In the genomic region with DNA sequence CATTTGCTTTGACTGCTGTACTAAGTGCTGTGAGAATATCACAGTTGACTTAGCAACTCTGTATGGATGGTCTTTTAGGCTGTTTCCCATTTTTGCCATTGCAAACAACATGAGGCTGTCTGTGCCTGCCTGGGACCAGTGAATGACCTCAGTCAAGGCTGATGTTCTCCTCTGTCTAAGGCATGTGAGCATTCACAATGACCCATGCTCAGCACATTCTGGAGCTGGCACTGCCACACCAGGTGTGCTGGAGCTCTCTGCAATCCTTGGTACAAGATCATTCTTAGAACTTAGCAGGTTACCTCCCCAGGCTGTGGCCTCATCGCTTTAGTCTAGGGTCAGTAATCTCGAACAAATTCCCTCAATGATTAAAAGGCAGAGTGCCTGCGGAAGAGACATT, we compare ENCODE assay signal across 17 cellular contexts.
DNase-seq lines count a peak whose midpoint lies in the region; ATAC-seq, FAIRE-seq and TF ChIP-seq lines count a peak whose summit lies in the region.
"Had no signal": no experiment of that assay in that cellular context is flagged by ENCODE, and none has a peak within 500 bp of the region (broad histone marks: within the 10 kb centered on the region; RNA-seq: fewer than 3 reads in every experiment).

No MANE protein-coding gene starts in this region.

- no peaks in the 10 kb centered on the region for H3K27me3 ChIP-seq in RWPE2 (ENCODE audit: insufficient read depth, poor library complexity, severe bottlenecking)
- H3K27me3 ChIP-seq in small intestine (ENCODE audit: control insufficient read depth in 2 of 2, insufficient read depth in 2 of 2, low read length in 2 of 2): no peaks in the 10 kb centered on the region
- no peaks in the 10 kb centered on the region for H3K27me3 ChIP-seq in spleen (replicated peaks in 1 of 7)
- H3K27me3 ChIP-seq: BE2C, esophagus muscularis mucosa, SJSA1 had no signal

- TF ChIP-seq POLR2A in spleen (IDR thresholded peaks at IDR 0.05): no peak
- no peak for TF ChIP-seq POLR2A in lower leg skin (IDR thresholded peaks at IDR 0.05)

- H3K27ac ChIP-seq in RWPE2 (ENCODE audit: poor library complexity, severe bottlenecking): peak overlapping the region; percentile 33
- peak overlapping the region; percentile 39 to 87 for H3K27ac ChIP-seq in small intestine (ENCODE audit: low read depth in 1 of 2, low read length in 1 of 2)
- no peak overlapping the region for H3K27ac ChIP-seq in spleen
- H3K27ac ChIP-seq: SJSA1 had no signal

- peak; percentile 43 for DNase-seq in DMS53 treated with DMSO at 0.1 percent for 48 hours (lab: John Stamatoyannopoulos, UW; ENCODE audit: unreplicated experiment)
- DNase-seq in RWPE2 (ENCODE audit: low spot score): no peak
- DNase-seq in left lobe of liver (ENCODE audit: low spot score): peak; percentile 60
- peak; percentile 60 for DNase-seq in small intestine
- no peak for DNase-seq in spleen
- no peak for DNase-seq in AG20443 (ENCODE audit: low spot score)
- no peak for DNase-seq in lower leg skin (ENCODE audit: low spot score in 2 of 2)
- DNase-seq: activated naive CD8-positive, alpha-beta T cell treated with anti-CD3 and anti-CD28 coated beads, Interleukin-2, amount 10 ng/mL, durations not matched to agents 7 days and 5 days; BE2C; KBM-7; NCI-H524; stimulated activated CD4-positive, alpha-beta T cell treated with anti-CD3 and anti-CD28 coated beads, Interleukin-1b, Interleukin-23, amount 100 ng/mL, for 48 hours had no signal

- peaks cover 61% of the 10 kb centered on the region for H3K36me3 ChIP-seq in RWPE2 (ENCODE audit: low read depth)
- no peaks in the 10 kb centered on the region for H3K36me3 ChIP-seq in small intestine (ENCODE audit: control insufficient read depth in 2 of 2, insufficient read depth in 2 of 2, low read length in 2 of 2)
- peaks cover 0 to 12% (median 0%) of the 10 kb centered on the region in 6 donors for H3K36me3 ChIP-seq in spleen
- H3K36me3 ChIP-seq: BE2C, SJSA1 had no signal

- H3K4me1 ChIP-seq in RWPE2 (ENCODE audit: insufficient read depth, poor library complexity, severe bottlenecking) (peaks cover 19% of the 10 kb centered on the region), small intestine (ENCODE audit: control insufficient read depth in 2 of 2, insufficient read depth in 1 of 2, low read depth in 1 of 2, low read length in 1 of 2) (peaks cover 2 to 4% of the 10 kb centered on the region in 2 donors), spleen (peaks cover 0 to 6% (median 0%) of the 10 kb centered on the region in 6 donors)
- H3K4me1 ChIP-seq: BE2C, SJSA1 had no signal

- no peak overlapping the region for H3K4me3 ChIP-seq in RWPE2 (ENCODE audit: severe bottlenecking)
- H3K4me3 ChIP-seq in small intestine (ENCODE audit: low read depth in 1 of 2, low read length in 2 of 2): no peak overlapping the region
- no peak overlapping the region for H3K4me3 ChIP-seq in spleen
- no peak overlapping the region for H3K4me3 ChIP-seq in lower leg skin (ENCODE audit: low read depth, poor library complexity, severe bottlenecking)
- H3K4me3 ChIP-seq: esophagus muscularis mucosa, SJSA1 had no signal

- TF ChIP-seq CTCF in RWPE2 (IDR thresholded peaks at IDR 0.05; ENCODE audit: poor library complexity, severe bottlenecking) (no peak), spleen (IDR thresholded peaks at IDR 0.05 in 8 of 11, conservative IDR thresholded peaks at IDR 0.05 in 3 of 11) (no peak), lower leg skin (IDR thresholded peaks at IDR 0.05) (no peak)

- ATAC-seq in RWPE2 (ENCODE audit: low read depth) (no peak), left lobe of liver (peak; percentile 73)
- ATAC-seq: activated CD4-positive, CD25-positive, alpha-beta regulatory T cell treated with anti-CD3 and anti-CD28 coated beads, Interleukin-2, amount 50 U/mL, for 24 hours; HCT116 had no signal

- H3K9me3 ChIP-seq in RWPE2 (ENCODE audit: severe bottlenecking): no peaks in the 10 kb centered on the region
- no peaks in the 10 kb centered on the region for H3K9me3 ChIP-seq in small intestine (ENCODE audit: control insufficient read depth, low read depth)
- H3K9me3 ChIP-seq in spleen: no peaks in the 10 kb centered on the region
- H3K9me3 ChIP-seq: BE2C, esophagus muscularis mucosa, SJSA1 had no signal

- no peak for FAIRE-seq in small intestine (lab: Jason Lieb, UNC)
- FAIRE-seq: GM12892 had no signal

- 9 to 66% (median 27%) methylated on average over 3 of the region's 3 CpGs for WGBS in small intestine, 3 donors
- WGBS in spleen, 5 donors: 86 to 95% (median 91%) methylated on average over 3 of the region's 3 CpGs
- WGBS in lower leg skin, 2 donors: 74 to 87% methylated on average over 3 of the region's 3 CpGs

- intact Hi-C loops in spleen (cut with DNase I; ENCODE audit: low total_unique reads) (no loop called here), lower leg skin (cut with DNase I; ENCODE audit: low total_unique reads) (no loop called here)

Comparison
In these comparisons a context has a peak if more than half of its experiments do, and no peak if none do; other contexts are left out.
1. DNase-seq: peak in DMS53 treated with DMSO at 0.1 percent for 48 hours (single experiment), left lobe of liver (single experiment) and small intestine (single experiment); none in RWPE2 (single experiment), spleen (single experiment), AG20443 (single experiment) and lower leg skin (0 of 2).
2. H3K27ac ChIP-seq: peak in RWPE2 (single experiment) and small intestine (2 of 2); none in spleen (0 of 8).